ENCODE assay signal across 1 cellular context in the genomic region with DNA sequence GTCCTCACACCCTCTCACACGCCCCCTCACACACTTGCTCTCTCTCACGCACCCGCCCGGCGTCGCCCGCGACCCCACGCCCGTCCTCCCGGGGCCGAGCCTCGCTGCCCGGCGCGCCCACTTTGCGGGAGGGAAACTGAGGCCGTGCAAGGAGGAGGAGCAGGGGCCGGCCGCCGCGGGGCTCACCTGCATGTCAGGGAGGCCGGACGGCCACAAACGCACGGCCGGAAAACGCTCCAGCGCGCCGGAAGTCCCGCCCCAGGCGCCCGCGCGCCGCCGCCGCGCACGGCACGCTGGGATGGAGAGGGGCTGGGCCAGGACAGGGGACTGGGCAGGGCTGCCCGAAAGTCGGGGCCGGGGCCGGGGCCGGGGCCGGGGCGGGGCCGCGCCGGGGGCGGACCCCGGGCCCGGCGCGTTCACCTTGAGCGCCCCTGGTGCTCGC.
TF ChIP-seq lines count a peak whose summit lies in the region.

A gene (minus strand): TSS at position 222 of the 442 bp plus-strand sequence. CDS start 5,994 bp downstream, outside the sequence.

TF ChIP-seq in IMR-90, 13 proteins besides CTCF, POLR2A, EP300 and RAD21:
- TF ChIP-seq CEBPB (IDR thresholded peaks at IDR 0.05; ENCODE audit: low read depth, low read length) (no peak), MXI1 (IDR thresholded peaks at IDR 0.05; ENCODE audit: borderline replicate concordance, low read depth, low read length) (peak; percentile 61; the same call in 1 of the 2 replicates)
